In the genomic region with DNA sequence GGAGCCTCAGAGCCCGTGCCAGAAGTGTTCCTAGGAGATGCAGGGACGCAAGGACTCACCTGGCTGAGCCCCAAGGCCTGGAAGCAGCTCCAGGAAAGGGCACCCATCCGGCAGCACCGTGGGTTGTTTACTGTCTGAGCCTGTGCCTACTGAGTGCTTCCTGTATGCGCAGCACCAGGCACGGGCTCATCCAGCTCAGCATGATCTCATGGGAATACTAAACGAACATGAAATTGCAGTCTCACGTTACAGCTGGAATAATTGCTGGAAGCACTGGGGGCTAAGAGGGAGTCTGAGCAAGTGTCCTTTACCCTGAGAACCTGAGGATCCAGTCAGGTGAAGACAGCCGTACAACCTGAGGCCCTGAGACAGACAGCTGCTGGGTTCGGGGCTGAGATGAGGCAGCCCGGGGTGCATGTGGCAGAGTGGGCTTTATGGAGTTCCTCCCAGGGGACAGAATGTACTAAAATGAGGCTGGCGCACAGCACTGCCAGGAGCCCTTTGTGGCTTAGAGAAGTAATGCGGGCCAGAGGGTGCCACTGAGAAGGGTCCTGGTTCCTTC, we compare ENCODE assay signal across 9 cellular contexts. TPM values are rescaled to one million over a fixed set of nuclear protein-coding genes. Genes with fewer than 3 reads are reported as not detected.
DNase-seq lines count a peak whose midpoint lies in the region; ATAC-seq and TF ChIP-seq lines count a peak whose summit lies in the region.
"Had no signal": no experiment of that assay in that cellular context is flagged by ENCODE, and none has a peak within 500 bp of the region (broad histone marks: within the 10 kb centered on the region; RNA-seq: fewer than 3 reads in every experiment).

No MANE protein-coding gene starts in this region.

- DNase-seq in COLO668 (lab: John Stamatoyannopoulos, UW; ENCODE audit: unreplicated experiment) (peak; percentile 84), NCI-H1417 (lab: John Stamatoyannopoulos, UW) (peak; percentile 77 to 93 (median 81)), mesenchymal stem cell (no peak), HUDEP-2 (lab: John Stamatoyannopoulos, UW; ENCODE audit: unreplicated experiment in 76 of 76) (no peak)
- no peak for DNase-seq in CD4-positive, alpha-beta T cell
- no peak for DNase-seq in activated CD4-positive, alpha-beta T cell treated with anti-CD3 and anti-CD28 coated beads, Interleukin-2, amount 10 ng/mL, durations not matched to agents 24 days and 14 days

- intact Hi-C loops in CD4-positive, alpha-beta T cell (cut with DNase I, micrococcal nuclease), result no loop called here
- intact Hi-C loops in activated CD4-positive, alpha-beta T cell treated with anti-CD3 and anti-CD28 coated beads, Interleukin-2, amount 10 ng/mL, durations not matched to agents 24 days and 14 days (cut with micrococcal nuclease), result no loop called here

- H3K4ac ChIP-seq in mesenchymal stem cell (ENCODE audit: low read depth in 1 of 2, low read length in 2 of 2), result no peak overlapping the region

- CTCF ChIA-PET in CD4-positive, alpha-beta T cell (lab: Charles Lee), result interaction anchor here (1.0 to 2.0 kb wide), 2 partner anchors 110 kb away, joined by 4 to 8 read pairs; no protein-coding TSS in a partner anchor

- H3K4me1 ChIP-seq in mesenchymal stem cell (ENCODE audit: control insufficient read depth, insufficient read depth, low read depth, low read length), result peaks cover 13% of the 10 kb centered on the region

- no peak overlapping the region for H3K18ac ChIP-seq in mesenchymal stem cell (ENCODE audit: low read depth in 1 of 2, low read length in 2 of 2)

- H4K91ac ChIP-seq in mesenchymal stem cell (ENCODE audit: low read length), result no peak overlapping the region

- peaks cover 46% of the 10 kb centered on the region for H3K79me1 ChIP-seq in mesenchymal stem cell (replicated peaks; ENCODE audit: low read length, poor library complexity, severe bottlenecking)

- peak overlapping the region; percentile 8 for H3K9ac ChIP-seq in mesenchymal stem cell (ENCODE audit: low read length)

- H2BK15ac ChIP-seq in mesenchymal stem cell (ENCODE audit: low read depth, poor library complexity, severe bottlenecking), result no peak overlapping the region

- POLR2A ChIA-PET in CD4-positive, alpha-beta T cell (lab: Charles Lee), result interaction anchor here (1.3 kb wide), 1 partner anchor 9 kb away, joined by 5 read pairs; no protein-coding TSS in a partner anchor

- no peak overlapping the region for H2BK120ac ChIP-seq in mesenchymal stem cell (ENCODE audit: low read depth, low read length)

- no peak overlapping the region for H3K4me3 ChIP-seq in mesenchymal stem cell (ENCODE audit: insufficient read depth in 1 of 2, low read depth in 1 of 2, low read length in 2 of 2)

- no peak overlapping the region for H3K4me3 Mint-ChIP-seq in CD4-positive, alpha-beta T cell
- H3K4me3 Mint-ChIP-seq in activated CD4-positive, alpha-beta T cell treated with anti-CD3 and anti-CD28 coated beads, Interleukin-2, amount 10 ng/mL, durations not matched to agents 24 days and 14 days, result no peak overlapping the region
- H3K4me3 Mint-ChIP-seq: memory B cell had no signal

- no peak overlapping the region for H3K23ac ChIP-seq in mesenchymal stem cell (ENCODE audit: low read length in 2 of 2)

- peaks cover 9% of the 10 kb centered on the region for H3K4me1 Mint-ChIP-seq in CD4-positive, alpha-beta T cell (ENCODE audit: low read depth)
- peaks cover 13% of the 10 kb centered on the region for H3K4me1 Mint-ChIP-seq in activated CD4-positive, alpha-beta T cell treated with anti-CD3 and anti-CD28 coated beads, Interleukin-2, amount 10 ng/mL, durations not matched to agents 24 days and 14 days

- 81% methylated on average over 13 of the region's 13 CpGs for WGBS in mesenchymal stem cell

- no peak overlapping the region for H2BK5ac ChIP-seq in mesenchymal stem cell (ENCODE audit: low read depth, low read length, poor library complexity, severe bottlenecking)

- peaks cover 42 to 63% of the 10 kb centered on the region in 2 experiments for H3K36me3 ChIP-seq in mesenchymal stem cell (ENCODE audit: control insufficient read depth in 1 of 2, insufficient read depth in 2 of 2, low read depth in 1 of 2, low read length in 2 of 2)

- no peaks in the 10 kb centered on the region for H3K9me3 Mint-ChIP-seq in CD4-positive, alpha-beta T cell
- H3K9me3 Mint-ChIP-seq in activated CD4-positive, alpha-beta T cell treated with anti-CD3 and anti-CD28 coated beads, Interleukin-2, amount 10 ng/mL, durations not matched to agents 24 days and 14 days, result no peaks in the 10 kb centered on the region
- H3K9me3 Mint-ChIP-seq: memory B cell had no signal

- H3K4me2 ChIP-seq in mesenchymal stem cell (ENCODE audit: low read length, poor library complexity, severe bottlenecking), result no peak overlapping the region

- no peak overlapping the region for H3K27ac Mint-ChIP-seq in CD4-positive, alpha-beta T cell
- no peak overlapping the region for H3K27ac Mint-ChIP-seq in activated CD4-positive, alpha-beta T cell treated with anti-CD3 and anti-CD28 coated beads, Interleukin-2, amount 10 ng/mL, durations not matched to agents 24 days and 14 days

- no peaks in the 10 kb centered on the region for H3K9me3 ChIP-seq in mesenchymal stem cell (ENCODE audit: control insufficient read depth, low read length)
- no peaks in the 10 kb centered on the region for H3K9me3 ChIP-seq in CD4-positive, alpha-beta T cell (ENCODE audit: control insufficient read depth, low read length)

- TF ChIP-seq CTCF in CD4-positive, alpha-beta T cell (IDR thresholded peaks at IDR 0.05), result no peak

- H3K27ac ChIP-seq in angular gyrus (ENCODE audit: low read depth, low read length) (peak overlapping the region; percentile 87), mesenchymal stem cell (ENCODE audit: low read length, poor library complexity, severe bottlenecking) (no peak overlapping the region)
- H3K27ac ChIP-seq in CD4-positive, alpha-beta T cell (ENCODE audit: low read depth, low read length), result no peak overlapping the region

- ATAC-seq in CD4-positive, alpha-beta T cell (ENCODE audit: poor library complexity), result no peak
- no peak for ATAC-seq in HG03571 (IDR thresholded peaks at IDR 0.05; ENCODE audit: unreplicated experiment)

- peaks cover 31% of the 10 kb centered on the region for H3K36me3 Mint-ChIP-seq in CD4-positive, alpha-beta T cell (ENCODE audit: low read depth)
- H3K36me3 Mint-ChIP-seq in activated CD4-positive, alpha-beta T cell treated with anti-CD3 and anti-CD28 coated beads, Interleukin-2, amount 10 ng/mL, durations not matched to agents 24 days and 14 days (ENCODE audit: low read depth), result peaks cover 14% of the 10 kb centered on the region

- H2AFZ ChIP-seq in mesenchymal stem cell (ENCODE audit: low read depth, low read length), result no peak overlapping the region

- H2AK5ac ChIP-seq in mesenchymal stem cell (ENCODE audit: low read length, severe bottlenecking), result no peak overlapping the region

- no peak overlapping the region for H3K14ac ChIP-seq in mesenchymal stem cell (ENCODE audit: low read length in 2 of 2)

- no peak overlapping the region for H2BK12ac ChIP-seq in mesenchymal stem cell (ENCODE audit: low read length in 2 of 2)

- H4K8ac ChIP-seq in mesenchymal stem cell (ENCODE audit: low read length), result no peak overlapping the region

- H3K27me3 ChIP-seq in mesenchymal stem cell (ENCODE audit: control insufficient read depth in 1 of 2, insufficient read depth in 1 of 2, low read length in 2 of 2), result no peaks in the 10 kb centered on the region
- H3K27me3 ChIP-seq in CD4-positive, alpha-beta T cell (ENCODE audit: control insufficient read depth, insufficient read depth, low read length), result no peaks in the 10 kb centered on the region

- H3K27me3 Mint-ChIP-seq in CD4-positive, alpha-beta T cell, result no peaks in the 10 kb centered on the region
- no peaks in the 10 kb centered on the region for H3K27me3 Mint-ChIP-seq in activated CD4-positive, alpha-beta T cell treated with anti-CD3 and anti-CD28 coated beads, Interleukin-2, amount 10 ng/mL, durations not matched to agents 24 days and 14 days
- H3K27me3 Mint-ChIP-seq: memory B cell had no signal

RNA-seq across cellular contexts. Expression of a gene that starts 5.4 kb away (rescaled TPM):
- 0.43 TPM for polyA plus RNA-seq in mesenchymal stem cell (2013, experiment 1 of 2)
- 0.38 TPM for polyA plus RNA-seq in mesenchymal stem cell (2013, experiment 2 of 2)
- total RNA-seq in CD4-positive, alpha-beta T cell, result 10 to 100 TPM; 18.3 to 19.5 TPM
- total RNA-seq in activated CD4-positive, alpha-beta T cell treated with anti-CD3 and anti-CD28 coated beads, Interleukin-2, amount 10 ng/mL, durations not matched to agents 24 days and 14 days, result 6.0 and 6.5 TPM in 2 replicates

RNA-seq across cellular contexts. Expression of a gene that starts 10.4 kb away (rescaled TPM):
- polyA plus RNA-seq in mesenchymal stem cell (2013, experiment 1 of 2), result 102 TPM
- 104 TPM for polyA plus RNA-seq in mesenchymal stem cell (2013, experiment 2 of 2)
- 10 to 100 TPM; 68.7 to 71.6 TPM for total RNA-seq in CD4-positive, alpha-beta T cell
- total RNA-seq in activated CD4-positive, alpha-beta T cell treated with anti-CD3 and anti-CD28 coated beads, Interleukin-2, amount 10 ng/mL, durations not matched to agents 24 days and 14 days, result 211 and 214 TPM in 2 replicates

RNA-seq across cellular contexts. Expression of a gene that starts 17.7 kb away (rescaled TPM):
- polyA plus RNA-seq in mesenchymal stem cell (2013, experiment 1 of 2), result 11.5 TPM
- polyA plus RNA-seq in mesenchymal stem cell (2013, experiment 2 of 2), result 10.8 TPM
- total RNA-seq in CD4-positive, alpha-beta T cell, result 1 to 10 TPM; 5.9 to 6.3 TPM
- 16.5 and 18.2 TPM in 2 replicates for total RNA-seq in activated CD4-positive, alpha-beta T cell treated with anti-CD3 and anti-CD28 coated beads, Interleukin-2, amount 10 ng/mL, durations not matched to agents 24 days and 14 days

RNA-seq across cellular contexts. Expression of a gene that starts 33.2 kb away (rescaled TPM):
- 17.8 TPM for polyA plus RNA-seq in mesenchymal stem cell (2013, experiment 1 of 2)
- 21.8 TPM for polyA plus RNA-seq in mesenchymal stem cell (2013, experiment 2 of 2)
- 10 to 100 TPM; 11.4 to 13.3 TPM for total RNA-seq in CD4-positive, alpha-beta T cell
- 14.4 and 16.3 TPM in 2 replicates for total RNA-seq in activated CD4-positive, alpha-beta T cell treated with anti-CD3 and anti-CD28 coated beads, Interleukin-2, amount 10 ng/mL, durations not matched to agents 24 days and 14 days

RNA-seq across cellular contexts. Expression of a gene that starts 41.6 kb away (rescaled TPM):
- 0.30 TPM for polyA plus RNA-seq in mesenchymal stem cell (2013, experiment 1 of 2)
- polyA plus RNA-seq in mesenchymal stem cell (2013, experiment 2 of 2), result 0.37 TPM
- total RNA-seq in CD4-positive, alpha-beta T cell, result 1 to 10 TPM; 2.9 to 4.4 TPM
- total RNA-seq in activated CD4-positive, alpha-beta T cell treated with anti-CD3 and anti-CD28 coated beads, Interleukin-2, amount 10 ng/mL, durations not matched to agents 24 days and 14 days, result 0.63 TPM in 1 of 2 replicates, not detected in the other

Comparison
In these comparisons a context has a peak if more than half of its experiments do, and no peak if none do; other contexts are left out.
1. DNase-seq: peak in COLO668 (single experiment) and NCI-H1417 (3 of 3); none in mesenchymal stem cell (single experiment), CD4-positive, alpha-beta T cell (0 of 10), HUDEP-2 (0 of 76) and activated CD4-positive, alpha-beta T cell treated with anti-CD3 and anti-CD28 coated beads, Interleukin-2, amount 10 ng/mL, durations not matched to agents 24 days and 14 days (single experiment).